ENCODE assay signal across 1 cellular context in the genomic region with DNA sequence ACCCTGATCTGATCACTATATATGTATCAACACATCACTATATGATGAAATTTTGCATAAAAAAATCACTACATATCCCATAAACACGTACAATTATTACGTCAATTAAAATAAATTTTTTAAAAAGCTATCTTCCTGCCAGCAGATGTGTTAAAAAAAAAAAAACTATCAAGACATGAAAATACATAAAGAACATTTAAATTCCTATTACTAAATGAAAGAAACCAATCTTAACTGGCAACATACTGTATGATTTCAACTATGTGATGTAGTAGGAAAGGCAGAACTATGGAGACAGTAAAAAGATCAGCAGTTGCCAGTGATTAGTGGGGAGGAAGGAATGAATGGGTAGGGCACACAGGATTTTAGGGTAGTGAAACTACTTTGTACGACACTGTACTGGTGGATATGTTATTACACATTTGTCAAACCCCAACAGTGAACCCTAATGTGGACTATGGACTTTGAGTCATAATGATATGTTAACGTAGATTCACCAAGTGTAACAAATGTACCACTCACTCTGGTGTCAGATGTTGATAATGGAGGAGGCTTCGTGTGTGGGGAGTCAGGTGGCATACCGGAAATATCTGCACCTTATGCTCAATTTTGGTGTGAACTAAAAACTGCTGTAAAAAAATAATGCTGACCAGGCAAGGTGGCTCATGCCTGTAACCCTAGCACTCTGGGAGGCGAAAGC.
TF ChIP-seq lines count a peak whose summit lies in the region.

No MANE protein-coding gene starts in this region.

TF ChIP-seq in HepG2, 621 proteins besides CTCF, POLR2A, EP300 and RAD21 (continued from another document and continues in another):
- no peak for TF ChIP-seq BCLAF1 (IDR thresholded peaks at IDR 0.05)
- no peak for TF ChIP-seq GRHL1 (CRISPR knock-in tag; conservative IDR thresholded peaks at IDR 0.05)
- TF ChIP-seq BRD4 (CRISPR knock-in tag; IDR thresholded peaks at IDR 0.05) = no peak
- TF ChIP-seq PCBP2 (optimal IDR thresholded peaks at IDR 0.05; ENCODE audit: low read depth, low read length, poor library complexity, severe bottlenecking) = no peak
- TF ChIP-seq NR3C1 (CRISPR knock-in tag; IDR thresholded peaks at IDR 0.05) = no peak
- no peak for TF ChIP-seq NRL (CRISPR knock-in tag; IDR thresholded peaks at IDR 0.05; ENCODE audit: borderline replicate concordance)
- TF ChIP-seq MEIS1 (CRISPR knock-in tag; IDR thresholded peaks at IDR 0.05; ENCODE audit: borderline replicate concordance) = no peak
- no peak for TF ChIP-seq AGO2 (optimal IDR thresholded peaks at IDR 0.05; ENCODE audit: low read depth, low read length)
- no peak for TF ChIP-seq ZNF234 (CRISPR knock-in tag; conservative IDR thresholded peaks at IDR 0.05)
- no peak for TF ChIP-seq ZNF484 (CRISPR knock-in tag; IDR thresholded peaks at IDR 0.05; ENCODE audit: borderline replicate concordance, low read depth)
- TF ChIP-seq CHCHD3 (CRISPR knock-in tag; IDR thresholded peaks at IDR 0.05) = no peak
- TF ChIP-seq NR2F6 (IDR thresholded peaks at IDR 0.05) = no peak
- TF ChIP-seq NR2F6 (CRISPR knock-in tag; IDR thresholded peaks at IDR 0.05) = peak; percentile 50; the same call in 1 of the 2 replicates
- TF ChIP-seq, protein P1, sequence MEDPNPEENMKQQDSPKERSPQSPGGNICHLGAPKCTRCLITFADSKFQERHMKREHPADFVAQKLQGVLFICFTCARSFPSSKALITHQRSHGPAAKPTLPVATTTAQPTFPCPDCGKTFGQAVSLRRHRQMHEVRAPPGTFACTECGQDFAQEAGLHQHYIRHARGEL (CRISPR knock-in tag; IDR thresholded peaks at IDR 0.05) = no peak
- no peak for TF ChIP-seq ZSCAN25 (CRISPR knock-in tag; IDR thresholded peaks at IDR 0.05)
- TF ChIP-seq, protein P2, sequence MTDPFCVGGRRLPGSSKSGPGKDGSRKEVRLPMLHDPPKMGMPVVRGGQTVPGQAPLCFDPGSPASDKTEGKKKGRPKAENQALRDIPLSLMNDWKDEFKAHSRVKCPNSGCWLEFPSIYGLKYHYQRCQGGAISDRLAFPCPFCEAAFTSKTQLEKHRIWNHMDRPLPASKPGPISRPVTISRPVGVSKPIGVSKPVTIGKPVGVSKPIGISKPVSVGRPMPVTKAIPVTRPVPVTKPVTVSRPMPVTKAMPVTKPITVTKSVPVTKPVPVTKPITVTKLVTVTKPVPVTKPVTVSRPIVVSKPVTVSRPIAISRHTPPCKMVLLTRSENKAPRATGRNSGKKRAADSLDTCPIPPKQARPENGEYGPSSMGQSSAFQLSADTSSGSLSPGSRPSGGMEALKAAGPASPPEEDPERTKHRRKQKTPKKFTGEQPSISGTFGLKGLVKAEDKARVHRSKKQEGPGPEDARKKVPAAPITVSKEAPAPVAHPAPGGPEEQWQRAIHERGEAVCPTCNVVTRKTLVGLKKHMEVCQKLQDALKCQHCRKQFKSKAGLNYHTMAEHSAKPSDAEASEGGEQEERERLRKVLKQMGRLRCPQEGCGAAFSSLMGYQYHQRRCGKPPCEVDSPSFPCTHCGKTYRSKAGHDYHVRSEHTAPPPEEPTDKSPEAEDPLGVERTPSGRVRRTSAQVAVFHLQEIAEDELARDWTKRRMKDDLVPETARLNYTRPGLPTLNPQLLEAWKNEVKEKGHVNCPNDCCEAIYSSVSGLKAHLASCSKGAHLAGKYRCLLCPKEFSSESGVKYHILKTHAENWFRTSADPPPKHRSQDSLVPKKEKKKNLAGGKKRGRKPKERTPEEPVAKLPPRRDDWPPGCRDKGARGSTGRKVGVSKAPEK (CRISPR knock-in tag; IDR thresholded peaks at IDR 0.05; ENCODE audit: borderline replicate concordance) = no peak
- no peak for TF ChIP-seq MTF2 (CRISPR knock-in tag; IDR thresholded peaks at IDR 0.05; ENCODE audit: borderline replicate concordance)
- no peak for TF ChIP-seq GABPA (IDR thresholded peaks at IDR 0.05; ENCODE audit: low read depth, low read length)
- TF ChIP-seq GABPA (CRISPR knock-in tag; IDR thresholded peaks at IDR 0.05; ENCODE audit: low read depth) = peak; percentile 52; the same call in 1 of the 2 replicates
- TF ChIP-seq, protein P3, sequence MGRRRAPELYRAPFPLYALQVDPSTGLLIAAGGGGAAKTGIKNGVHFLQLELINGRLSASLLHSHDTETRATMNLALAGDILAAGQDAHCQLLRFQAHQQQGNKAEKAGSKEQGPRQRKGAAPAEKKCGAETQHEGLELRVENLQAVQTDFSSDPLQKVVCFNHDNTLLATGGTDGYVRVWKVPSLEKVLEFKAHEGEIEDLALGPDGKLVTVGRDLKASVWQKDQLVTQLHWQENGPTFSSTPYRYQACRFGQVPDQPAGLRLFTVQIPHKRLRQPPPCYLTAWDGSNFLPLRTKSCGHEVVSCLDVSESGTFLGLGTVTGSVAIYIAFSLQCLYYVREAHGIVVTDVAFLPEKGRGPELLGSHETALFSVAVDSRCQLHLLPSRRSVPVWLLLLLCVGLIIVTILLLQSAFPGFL (CRISPR knock-in tag; IDR thresholded peaks at IDR 0.05) = no peak
- TF ChIP-seq ZNF382 (CRISPR knock-in tag; IDR thresholded peaks at IDR 0.05; ENCODE audit: borderline replicate concordance) = no peak
- TF ChIP-seq ZNF30 (CRISPR knock-in tag; IDR thresholded peaks at IDR 0.05) = no peak
- no peak for TF ChIP-seq ZNF570 (CRISPR knock-in tag; IDR thresholded peaks at IDR 0.05; ENCODE audit: borderline replicate concordance)
- peak; percentile 79 for TF ChIP-seq IRF2 (CRISPR knock-in tag; IDR thresholded peaks at IDR 0.05)
- no peak for TF ChIP-seq ZNF615 (CRISPR knock-in tag; IDR thresholded peaks at IDR 0.05; ENCODE audit: borderline replicate concordance)
- TF ChIP-seq PLRG1 (conservative IDR thresholded peaks at IDR 0.05) = no peak
- TF ChIP-seq ZBTB42 (CRISPR knock-in tag; IDR thresholded peaks at IDR 0.05) = no peak
- TF ChIP-seq HBP1 (CRISPR knock-in tag; IDR thresholded peaks at IDR 0.05; ENCODE audit: low read depth) = 0 out of 2 replicates have a peak, but pooled peaks have one; percentile 33
- TF ChIP-seq ZBTB1 (CRISPR knock-in tag; IDR thresholded peaks at IDR 0.05; ENCODE audit: borderline replicate concordance) = no peak
- TF ChIP-seq CAMTA2 (CRISPR knock-in tag; IDR thresholded peaks at IDR 0.05; ENCODE audit: borderline replicate concordance) = no peak
- peak; percentile 80; the same call in 1 of the 2 replicates for TF ChIP-seq SMARCC2 (IDR thresholded peaks at IDR 0.05)
- no peak for TF ChIP-seq NFAT5 (CRISPR knock-in tag; IDR thresholded peaks at IDR 0.05)
- no peak for TF ChIP-seq ZNF17 (CRISPR knock-in tag; IDR thresholded peaks at IDR 0.05)
- TF ChIP-seq HMGA1 (CRISPR knock-in tag; conservative IDR thresholded peaks at IDR 0.05) = no peak
- TF ChIP-seq HNF4G (IDR thresholded peaks at IDR 0.05; ENCODE audit: borderline replicate concordance, low read depth, low read length) = peak; percentile 87
- peak; percentile 86 for TF ChIP-seq HNF4G (CRISPR knock-in tag; IDR thresholded peaks at IDR 0.05; ENCODE audit: borderline replicate concordance, low read depth)
- TF ChIP-seq ATF7-NPFF (CRISPR knock-in tag; IDR thresholded peaks at IDR 0.05; ENCODE audit: low read depth) = no peak
- no peak for TF ChIP-seq ZNF446 (CRISPR knock-in tag; IDR thresholded peaks at IDR 0.05)
- TF ChIP-seq SIN3B (IDR thresholded peaks at IDR 0.05; ENCODE audit: low read length) = no peak
- TF ChIP-seq, protein P4, sequence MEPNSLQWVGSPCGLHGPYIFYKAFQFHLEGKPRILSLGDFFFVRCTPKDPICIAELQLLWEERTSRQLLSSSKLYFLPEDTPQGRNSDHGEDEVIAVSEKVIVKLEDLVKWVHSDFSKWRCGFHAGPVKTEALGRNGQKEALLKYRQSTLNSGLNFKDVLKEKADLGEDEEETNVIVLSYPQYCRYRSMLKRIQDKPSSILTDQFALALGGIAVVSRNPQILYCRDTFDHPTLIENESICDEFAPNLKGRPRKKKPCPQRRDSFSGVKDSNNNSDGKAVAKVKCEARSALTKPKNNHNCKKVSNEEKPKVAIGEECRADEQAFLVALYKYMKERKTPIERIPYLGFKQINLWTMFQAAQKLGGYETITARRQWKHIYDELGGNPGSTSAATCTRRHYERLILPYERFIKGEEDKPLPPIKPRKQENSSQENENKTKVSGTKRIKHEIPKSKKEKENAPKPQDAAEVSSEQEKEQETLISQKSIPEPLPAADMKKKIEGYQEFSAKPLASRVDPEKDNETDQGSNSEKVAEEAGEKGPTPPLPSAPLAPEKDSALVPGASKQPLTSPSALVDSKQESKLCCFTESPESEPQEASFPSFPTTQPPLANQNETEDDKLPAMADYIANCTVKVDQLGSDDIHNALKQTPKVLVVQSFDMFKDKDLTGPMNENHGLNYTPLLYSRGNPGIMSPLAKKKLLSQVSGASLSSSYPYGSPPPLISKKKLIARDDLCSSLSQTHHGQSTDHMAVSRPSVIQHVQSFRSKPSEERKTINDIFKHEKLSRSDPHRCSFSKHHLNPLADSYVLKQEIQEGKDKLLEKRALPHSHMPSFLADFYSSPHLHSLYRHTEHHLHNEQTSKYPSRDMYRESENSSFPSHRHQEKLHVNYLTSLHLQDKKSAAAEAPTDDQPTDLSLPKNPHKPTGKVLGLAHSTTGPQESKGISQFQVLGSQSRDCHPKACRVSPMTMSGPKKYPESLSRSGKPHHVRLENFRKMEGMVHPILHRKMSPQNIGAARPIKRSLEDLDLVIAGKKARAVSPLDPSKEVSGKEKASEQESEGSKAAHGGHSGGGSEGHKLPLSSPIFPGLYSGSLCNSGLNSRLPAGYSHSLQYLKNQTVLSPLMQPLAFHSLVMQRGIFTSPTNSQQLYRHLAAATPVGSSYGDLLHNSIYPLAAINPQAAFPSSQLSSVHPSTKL (CRISPR knock-in tag; IDR thresholded peaks at IDR 0.05) = peak; percentile 92
- no peak for TF ChIP-seq ARNTL (CRISPR knock-in tag; IDR thresholded peaks at IDR 0.05)
